In the genomic region with DNA sequence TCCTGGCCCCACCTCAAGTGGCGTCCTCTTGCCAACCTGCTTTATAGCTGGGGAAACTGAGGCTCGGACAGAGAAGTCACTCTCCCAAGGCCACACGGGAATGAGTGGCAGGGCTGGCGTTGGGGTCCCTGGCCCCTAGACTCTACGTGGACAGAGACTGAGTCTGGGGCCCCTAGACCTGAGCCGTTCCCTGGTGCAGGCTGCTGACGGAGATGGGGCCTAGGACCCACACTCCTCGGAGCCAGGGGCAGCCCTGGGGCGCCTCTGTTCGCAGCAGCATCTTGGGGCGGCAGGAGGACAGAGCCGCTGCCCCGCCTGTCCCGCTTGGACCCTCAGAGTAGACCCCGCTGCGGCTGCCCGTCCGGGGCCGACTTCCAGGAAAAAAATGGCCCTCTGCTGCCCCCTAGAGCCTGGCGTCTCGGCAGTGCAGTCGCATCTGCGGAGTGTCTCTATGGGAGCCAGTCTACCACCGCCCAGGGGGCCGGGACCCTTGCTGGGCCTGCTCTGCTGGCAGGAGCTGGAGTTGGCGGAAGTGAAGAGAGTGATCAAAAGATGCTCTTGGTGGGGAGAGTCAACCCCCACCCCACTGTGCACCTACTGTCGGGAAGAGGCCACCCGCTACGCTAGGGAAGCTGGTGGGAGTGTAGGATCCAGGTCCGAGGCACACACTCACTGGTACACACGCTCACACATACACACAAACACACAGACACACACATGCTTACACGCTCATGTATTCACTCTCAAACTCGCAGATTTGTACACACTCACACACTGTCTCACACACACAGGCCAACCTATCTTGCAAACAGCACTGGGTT, we compare ENCODE assay signal across 8 cellular contexts.
A peak's percentile ranks its signal among the peaks of the same experiment; 100 is the strongest.
DNase-seq lines count a peak whose midpoint lies in the region; ATAC-seq and TF ChIP-seq lines count a peak whose summit lies in the region.

No MANE protein-coding gene starts in this region.

- H3K4me1 ChIP-seq in lower lobe of right lung, result peaks cover 5% of the 10 kb centered on the region

- in situ Hi-C loops in G401 (cut with HindIII; ENCODE audit: low sequenced_read_pairs), result no loop called here

- DNase-seq in G401 (ENCODE audit: low spot score), result peak; percentile 46
- peak; percentile 60 for DNase-seq in NB4 (ENCODE audit: low read depth)
- DNase-seq in activated CD4-positive, alpha-beta T cell treated with anti-CD3 and anti-CD28 coated beads, Interleukin-2, amount 10 ng/mL, durations not matched to agents 24 days and 14 days, result peak; percentile 86
- DNase-seq in cerebellar cortex (ENCODE audit: low spot score), result peak; percentile 42
- DNase-seq in lower lobe of right lung, result peak; percentile 62
- DNase-seq in stimulated activated CD8-positive, alpha-beta memory T cell treated with anti-CD3 and anti-CD28 coated beads, Interleukin-15, amount 100 ng/mL, for 48 hours (ENCODE audit: low read depth in 2 of 2), result peak; percentile 21 to 29
- no peak for DNase-seq in SW 1271 (lab: John Stamatoyannopoulos, UW)

- H3K36me3 Mint-ChIP-seq in activated CD4-positive, alpha-beta T cell treated with anti-CD3 and anti-CD28 coated beads, Interleukin-2, amount 10 ng/mL, durations not matched to agents 24 days and 14 days (ENCODE audit: low read depth), result no peaks in the 10 kb centered on the region

- TF ChIP-seq CTCF in NB4 (IDR thresholded peaks at IDR 0.05; ENCODE audit: low read depth, low read length), result peak; percentile 94
- TF ChIP-seq CTCF in lower lobe of right lung (IDR thresholded peaks at IDR 0.05), result peak; percentile 87

- intact Hi-C loops in activated CD4-positive, alpha-beta T cell treated with anti-CD3 and anti-CD28 coated beads, Interleukin-2, amount 10 ng/mL, durations not matched to agents 24 days and 14 days (cut with micrococcal nuclease), result loop anchor here (5.0 kb wide), 1 partner anchor 527 kb away; the partner anchor contains the start of gene SORCS2
- intact Hi-C loops in lower lobe of right lung (cut with DNase I), result no loop called here

- H3K4me1 Mint-ChIP-seq in activated CD4-positive, alpha-beta T cell treated with anti-CD3 and anti-CD28 coated beads, Interleukin-2, amount 10 ng/mL, durations not matched to agents 24 days and 14 days, result no peaks in the 10 kb centered on the region

- peaks cover 8% of the 10 kb centered on the region for H3K27me3 Mint-ChIP-seq in activated CD4-positive, alpha-beta T cell treated with anti-CD3 and anti-CD28 coated beads, Interleukin-2, amount 10 ng/mL, durations not matched to agents 24 days and 14 days

- H3K4me3 ChIP-seq in NB4 (ENCODE audit: low read depth, low read length) (no peak overlapping the region), lower lobe of right lung (no peak overlapping the region)

- peaks cover 19% of the 10 kb centered on the region for H3K27me3 ChIP-seq in lower lobe of right lung (ENCODE audit: low read depth)

- H3K27ac ChIP-seq in lower lobe of right lung, result no peak overlapping the region

- no peak overlapping the region for H3K4me3 Mint-ChIP-seq in activated CD4-positive, alpha-beta T cell treated with anti-CD3 and anti-CD28 coated beads, Interleukin-2, amount 10 ng/mL, durations not matched to agents 24 days and 14 days

- peak; percentile 69 for ATAC-seq in lower lobe of right lung
- no peak for ATAC-seq in HG03571 (IDR thresholded peaks at IDR 0.05; ENCODE audit: unreplicated experiment)

- H3K27ac Mint-ChIP-seq in activated CD4-positive, alpha-beta T cell treated with anti-CD3 and anti-CD28 coated beads, Interleukin-2, amount 10 ng/mL, durations not matched to agents 24 days and 14 days, result no peak overlapping the region

- H3K36me3 ChIP-seq in lower lobe of right lung, result no peaks in the 10 kb centered on the region

- H3K9me3 Mint-ChIP-seq in activated CD4-positive, alpha-beta T cell treated with anti-CD3 and anti-CD28 coated beads, Interleukin-2, amount 10 ng/mL, durations not matched to agents 24 days and 14 days, result peaks cover 4% of the 10 kb centered on the region

- no peak for TF ChIP-seq POLR2A in NB4 (IDR thresholded peaks at IDR 0.05; ENCODE audit: extremely low read depth, insufficient read length)

- no peaks in the 10 kb centered on the region for H3K9me3 ChIP-seq in lower lobe of right lung

Comparison
In these comparisons a context has a peak if more than half of its experiments do, and no peak if none do; other contexts are left out.
1. DNase-seq: peak in G401 (single experiment), NB4 (single experiment), activated CD4-positive, alpha-beta T cell treated with anti-CD3 and anti-CD28 coated beads, Interleukin-2, amount 10 ng/mL, durations not matched to agents 24 days and 14 days (single experiment), cerebellar cortex (single experiment), lower lobe of right lung (single experiment) and stimulated activated CD8-positive, alpha-beta memory T cell treated with anti-CD3 and anti-CD28 coated beads, Interleukin-15, amount 100 ng/mL, for 48 hours (2 of 2); none in SW 1271 (0 of 2).